In genomic region chr20:20014659-20015058, GRCh38 we compare ENCODE assay signal across 17 cellular contexts. TPM values are rescaled to one million over a fixed set of nuclear protein-coding genes. Genes with fewer than 3 reads are reported as not detected.
DNase-seq lines count a peak whose midpoint lies in the region; ATAC-seq and TF ChIP-seq lines count a peak whose summit lies in the region.
"Had no signal": no experiment of that assay in that cellular context is flagged by ENCODE, and none has a peak within 500 bp of the region (broad histone marks: within the 10 kb centered on the region; RNA-seq: fewer than 3 reads in every experiment).

No MANE protein-coding gene starts in this region.

- no peaks in the 10 kb centered on the region for H3K9me3 Mint-ChIP-seq in progenitor cell of endocrine pancreas (ENCODE audit: low read depth)
- H3K9me3 Mint-ChIP-seq: endodermal cell; stimulated activated naive CD8-positive, alpha-beta T cell treated with anti-CD3 and anti-CD28 coated beads, Interleukin-15, Interleukin-2, amounts not matched to agents 100 ng/mL and 50 ng/mL, for 24 hours had no signal

- BruUV-seq in OCI-LY7 (replicated peaks; lab: Mats Ljungman, UMichigan) = no TSS peak

- no peaks in the 10 kb centered on the region for H3K36me3 Mint-ChIP-seq in progenitor cell of endocrine pancreas (ENCODE audit: insufficient read depth)

- H3K36me3 ChIP-seq in OCI-LY7 (ENCODE audit: insufficient read depth, low read length) (peaks cover 15% of the 10 kb centered on the region; the same call in 1 of the 2 replicates), esophagus muscularis mucosa (no peaks in the 10 kb centered on the region)

- no peak overlapping the region for H3K4me3 Mint-ChIP-seq in progenitor cell of endocrine pancreas (ENCODE audit: low read depth)
- H3K4me3 Mint-ChIP-seq: endodermal cell; stimulated activated naive CD8-positive, alpha-beta T cell treated with anti-CD3 and anti-CD28 coated beads, Interleukin-15, Interleukin-2, amounts not matched to agents 100 ng/mL and 50 ng/mL, for 24 hours had no signal

- POLR2A ChIA-PET in OCI-LY7 (lab: Charles Lee) = interaction anchor here (0.5 to 3.9 kb wide), 2 partner anchors 38 to 1112 kb away, joined by 3 to 23 read pairs; partner anchors contain the start of genes CFAP61 and CRNKL1

- H3K4me3 ChIP-seq in right cardiac atrium (ENCODE audit: low read length) = no peak overlapping the region
- no peak overlapping the region for H3K4me3 ChIP-seq in OCI-LY7 (ENCODE audit: low read depth, low read length, poor library complexity, severe bottlenecking)
- H3K4me3 ChIP-seq in esophagus muscularis mucosa = no peak overlapping the region

- intact Hi-C loops in right cardiac atrium (cut with DNase I) (no loop called here), cardiac septum (cut with DNase I) (loop anchor here (5.0 kb wide), 1 partner anchor 72 kb away; no protein-coding TSS in a partner anchor), OCI-LY7 (cut with micrococcal nuclease; ENCODE audit: unreplicated experiment) (no loop called here), esophagus muscularis mucosa (cut with DNase I) (no loop called here)

- no peak overlapping the region for H3K27ac ChIP-seq in right cardiac atrium (ENCODE audit: low read length)
- H3K27ac ChIP-seq in OCI-LY7 (ENCODE audit: low read depth, low read length, poor library complexity, severe bottlenecking) = no peak overlapping the region
- H3K27ac ChIP-seq in esophagus muscularis mucosa (replicated peaks in 1 of 4) = no peak overlapping the region
- H3K27ac ChIP-seq: foreskin keratinocyte had no signal

- no peaks in the 10 kb centered on the region for H3K27me3 ChIP-seq in right cardiac atrium (ENCODE audit: control insufficient read depth, insufficient read depth)
- H3K27me3 ChIP-seq in esophagus muscularis mucosa = no peaks in the 10 kb centered on the region
- H3K27me3 ChIP-seq: foreskin keratinocyte had no signal

- H4K20me1 ChIP-seq in OCI-LY7 (ENCODE audit: insufficient read depth, low read length) = peaks cover 11% of the 10 kb centered on the region; the same call in 1 of the 2 replicates

- ATAC-seq in right cardiac atrium (peak in 1 of 2 donors; percentile 59), GM18861 (IDR thresholded peaks at IDR 0.05; ENCODE audit: unreplicated experiment) (no peak)
- ATAC-seq: foreskin keratinocyte, sciatic nerve had no signal

- TF ChIP-seq POLR2A in esophagus muscularis mucosa (IDR thresholded peaks at IDR 0.05; ENCODE audit: low read depth) = no peak

- H3K9me3 ChIP-seq in right cardiac atrium (ENCODE audit: control insufficient read depth, low read length) = no peaks in the 10 kb centered on the region
- no peaks in the 10 kb centered on the region for H3K9me3 ChIP-seq in OCI-LY7 (ENCODE audit: low read length)
- no peaks in the 10 kb centered on the region for H3K9me3 ChIP-seq in esophagus muscularis mucosa

- 43% methylated on average over 2 of the region's 2 CpGs for WGBS in right cardiac atrium
- 44% methylated on average over 2 of the region's 2 CpGs for WGBS in esophagus muscularis mucosa

- H3K27ac Mint-ChIP-seq in progenitor cell of endocrine pancreas = peak overlapping the region; percentile 34
- H3K27ac Mint-ChIP-seq: endodermal cell; stimulated activated naive CD8-positive, alpha-beta T cell treated with anti-CD3 and anti-CD28 coated beads, Interleukin-15, Interleukin-2, amounts not matched to agents 100 ng/mL and 50 ng/mL, for 24 hours had no signal

- DNase-seq in NCI-H1436 (lab: John Stamatoyannopoulos, UW) (peak; percentile 4), NCI-H1436 treated with DMSO at 0.1 percent for 48 hours (lab: John Stamatoyannopoulos, UW) (no peak), right cardiac atrium (peak in 2 of 3 donors; percentile 24 to 73), cardiac septum (ENCODE audit: low spot score) (no peak), OCI-LY7 (ENCODE audit: low spot score) (no peak), progenitor cell of endocrine pancreas (ENCODE audit: low spot score, unreplicated experiment) (no peak), esophagus muscularis mucosa (ENCODE audit: extremely low spot score) (no peak)
- DNase-seq: ACHN, activated gamma-delta T cell treated with Interleukin-2 at 50 U/mL for 16 hours, endodermal cell, foreskin keratinocyte, KG1, mesenchymal stem cell, T-helper 2 cell had no signal

- peaks cover 50% of the 10 kb centered on the region for H3K4me1 Mint-ChIP-seq in progenitor cell of endocrine pancreas (ENCODE audit: low read depth)

- peaks cover 24% of the 10 kb centered on the region for H3K79me2 ChIP-seq in OCI-LY7 (ENCODE audit: insufficient read depth, low read depth, low read length)

- no peak overlapping the region for H3K4me2 ChIP-seq in OCI-LY7 (ENCODE audit: low read length)

- peak overlapping the region; percentile 22; the same call in 1 of the 2 replicates for H2AFZ ChIP-seq in OCI-LY7 (ENCODE audit: low read length)

- H3K9me2 ChIP-seq in OCI-LY7 (ENCODE audit: insufficient read depth, low read length) = no peaks in the 10 kb centered on the region

- H3K4me1 ChIP-seq in right cardiac atrium (ENCODE audit: control insufficient read depth, insufficient read depth, low read length) (peaks cover 7% of the 10 kb centered on the region), OCI-LY7 (ENCODE audit: insufficient read depth, low read length, poor library complexity, severe bottlenecking) (peaks cover 25% of the 10 kb centered on the region), esophagus muscularis mucosa (peaks cover 33 to 49% (median 45%) of the 10 kb centered on the region in 4 donors)

- no peak for TF ChIP-seq EP300 in esophagus muscularis mucosa (IDR thresholded peaks at IDR 0.05)

- H3K27me3 Mint-ChIP-seq in progenitor cell of endocrine pancreas = no peaks in the 10 kb centered on the region

- TF ChIP-seq CTCF in OCI-LY7 (conservative IDR thresholded peaks at IDR 0.05; ENCODE audit: low read length) (no peak), progenitor cell of endocrine pancreas (IDR thresholded peaks at IDR 0.05; ENCODE audit: unreplicated experiment) (no peak), esophagus muscularis mucosa (IDR thresholded peaks at IDR 0.05) (no peak)

- CTCF ChIA-PET in OCI-LY7 (lab: Charles Lee; ENCODE audit: unreplicated experiment) = no interaction called here

RNA-seq across cellular contexts. Expression of gene NAA20, which starts 2.5 kb away (rescaled TPM):
- total RNA-seq in right cardiac atrium = 10 to 100 TPM; 49.4 to 59.5 (median 54.8) TPM
- polyA plus RNA-seq in right cardiac atrium = 82.9 TPM
- total RNA-seq in cardiac septum = 63.4 TPM
- 37.5 and 44.6 TPM in 2 replicates for total RNA-seq in OCI-LY7 (2014; rRNA removed; shearing (Covaris generic))
- 59.9 and 62.4 TPM in 2 replicates for total RNA-seq in OCI-LY7 (2022)
- total RNA-seq in progenitor cell of endocrine pancreas = 38.1 and 40.8 TPM in 2 replicates
- 10 to 100 TPM; 29.5 to 38.5 (median 34.8) TPM for total RNA-seq in esophagus muscularis mucosa

RNA-seq across cellular contexts. Expression of gene CRNKL1, which starts 37.6 kb away (rescaled TPM):
- 10 to 100 TPM; 15.6 to 17.6 (median 16.0) TPM for total RNA-seq in right cardiac atrium
- polyA plus RNA-seq in right cardiac atrium = 10.9 TPM
- 18.5 TPM for total RNA-seq in cardiac septum
- total RNA-seq in OCI-LY7 (2014; rRNA removed; shearing (Covaris generic)) = 13.9 and 18.6 TPM in 2 replicates
- total RNA-seq in OCI-LY7 (2022) = 20.0 and 21.2 TPM in 2 replicates
- 30.0 and 31.5 TPM in 2 replicates for total RNA-seq in progenitor cell of endocrine pancreas
- total RNA-seq in esophagus muscularis mucosa = 10 to 100 TPM; 23.2 to 34.4 (median 25.3) TPM

RNA-seq across cellular contexts. Expression of gene CFAP61, which starts 37.7 kb away (rescaled TPM):
- total RNA-seq in right cardiac atrium = 1 to 10 TPM in 1 of 4 donors, under 1 TPM in 2, not detected in 1; 0.74 to 2.4 (median 0.75) TPM
- polyA plus RNA-seq in right cardiac atrium = 0.11 TPM
- total RNA-seq in cardiac septum = 73.4 TPM
- total RNA-seq in OCI-LY7 (2014; rRNA removed; shearing (Covaris generic)) = 0.06 TPM in 1 of 2 replicates, not detected in the other
- not detected in 2 replicates for total RNA-seq in OCI-LY7 (2022)
- total RNA-seq in progenitor cell of endocrine pancreas = 2.2 and 2.6 TPM in 2 replicates
- not detected for total RNA-seq in esophagus muscularis mucosa
- total RNA-seq: foreskin keratinocyte had no signal
- polyA plus RNA-seq: foreskin keratinocyte had no signal

Comparison
In these comparisons a context has a peak if more than half of its experiments do, and no peak if none do; other contexts are left out.
1. DNase-seq: peak in NCI-H1436 (single experiment) and right cardiac atrium (2 of 3); none in NCI-H1436 treated with DMSO at 0.1 percent for 48 hours (single experiment), cardiac septum (single experiment), OCI-LY7 (single experiment), progenitor cell of endocrine pancreas (single experiment) and esophagus muscularis mucosa (single experiment).
2. RNA of gene CFAP61, which starts 37.7 kb away (total RNA-seq): 73.4 TPM in cardiac septum (single experiment); 2.2 to 2.6 TPM in progenitor cell of endocrine pancreas, 0.74 to 2.4 TPM in right cardiac atrium, 0.06 TPM in OCI-LY7 and not detected in esophagus muscularis mucosa; every median in the first group is over 10 times any median in the second.